Comparison of ENCODE assay signal across 8 cellular contexts in the genomic region with DNA sequence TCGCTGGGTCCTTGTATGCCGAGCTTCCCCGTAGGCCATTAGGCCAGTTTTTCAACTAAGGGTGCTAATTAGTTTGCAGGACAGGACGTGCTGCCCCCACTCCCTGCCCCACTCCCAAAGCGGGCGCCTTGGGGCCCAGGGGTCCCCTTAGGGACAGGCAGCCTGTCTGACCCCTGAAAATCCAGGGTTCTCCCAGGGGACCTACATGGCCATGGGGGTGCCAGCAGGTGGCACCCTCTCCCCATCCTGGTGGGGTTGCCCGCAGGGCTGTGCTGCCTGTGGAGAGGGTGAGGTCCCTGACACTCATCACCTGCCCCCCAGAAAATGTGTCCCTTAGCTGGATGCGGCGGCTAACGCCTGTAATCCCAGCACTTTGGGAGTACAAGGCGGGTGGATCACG. TPM values are rescaled to one million over a fixed set of nuclear protein-coding genes. Genes with fewer than 3 reads are reported as not detected.
DNase-seq lines count a peak whose midpoint lies in the region; ATAC-seq and TF ChIP-seq lines count a peak whose summit lies in the region.

No MANE protein-coding gene starts in this region.

- no peak overlapping the region for H3K27ac ChIP-seq in parathyroid adenoma

- H3K4me1 ChIP-seq in parathyroid adenoma: no peaks in the 10 kb centered on the region

- H3K27me3 ChIP-seq in parathyroid adenoma (ENCODE audit: control insufficient read depth, insufficient read depth, low read length): no peaks in the 10 kb centered on the region

- H3K4me3 ChIP-seq in fibroblast of the aortic adventitia (ENCODE audit: low read depth, low read length) (no peak overlapping the region), parathyroid adenoma (ENCODE audit: low read depth, low read length) (no peak overlapping the region)

- H3K79me2 ChIP-seq in parathyroid adenoma: no peaks in the 10 kb centered on the region

- no peak overlapping the region for H3K27ac Mint-ChIP-seq in activated CD8-positive, alpha-beta T cell treated with anti-CD3 and anti-CD28 coated beads, Interleukin-2, amount 10 ng/mL, durations not matched to agents 7 days and 5 days

- H3K9ac ChIP-seq in parathyroid adenoma: no peak overlapping the region

- no peaks in the 10 kb centered on the region for H3K9me3 ChIP-seq in parathyroid adenoma (ENCODE audit: control insufficient read depth, low read length)

- DNase-seq in D341Med (ENCODE audit: low spot score) (peak; percentile 88), Kasumi-1 (lab: John Stamatoyannopoulos, UW) (peak; percentile 4 to 39), fibroblast of the aortic adventitia (ENCODE audit: low read depth) (peak; percentile 44), HCEC 1CT (no peak)
- DNase-seq in activated CD8-positive, alpha-beta T cell treated with anti-CD3 and anti-CD28 coated beads, Interleukin-2, amount 10 ng/mL, durations not matched to agents 7 days and 5 days: peak; percentile 58

- no peaks in the 10 kb centered on the region for H3K36me3 ChIP-seq in parathyroid adenoma (ENCODE audit: control insufficient read depth, insufficient read depth, low read length)

- CTCF ChIA-PET in activated CD8-positive, alpha-beta T cell treated with anti-CD3 and anti-CD28 coated beads, Interleukin-2, amount 10 ng/mL, durations not matched to agents 7 days and 5 days (lab: Charles Lee): interaction anchor here (0.6 to 2.1 kb wide), 9 partner anchors 11 to 175 kb away, joined by 3 to 8 read pairs (median 3); partner anchors contain the start of gene DNLZ

- no peak overlapping the region for H2AFZ ChIP-seq in parathyroid adenoma

- peak; percentile 60 for TF ChIP-seq CTCF in fibroblast of the aortic adventitia (IDR thresholded peaks at IDR 0.05; ENCODE audit: insufficient read depth, low read length)
- TF ChIP-seq CTCF in parathyroid adenoma (IDR thresholded peaks at IDR 0.05): peak; percentile 30

- ATAC-seq in activated CD8-positive, alpha-beta T cell treated with anti-CD3 and anti-CD28 coated beads, Interleukin-2, amount 10 ng/mL, durations not matched to agents 7 days and 5 days: peak; percentile 78
- ATAC-seq in HG03457 (IDR thresholded peaks at IDR 0.05; ENCODE audit: unreplicated experiment) (no peak), HG02970 (IDR thresholded peaks at IDR 0.05; ENCODE audit: low FRiP score, unreplicated experiment) (no peak)

- peaks cover 19% of the 10 kb centered on the region for H3K9me3 Mint-ChIP-seq in activated CD8-positive, alpha-beta T cell treated with anti-CD3 and anti-CD28 coated beads, Interleukin-2, amount 10 ng/mL, durations not matched to agents 7 days and 5 days (ENCODE audit: insufficient read depth)

- H3K27me3 Mint-ChIP-seq in activated CD8-positive, alpha-beta T cell treated with anti-CD3 and anti-CD28 coated beads, Interleukin-2, amount 10 ng/mL, durations not matched to agents 7 days and 5 days (ENCODE audit: low read depth): no peaks in the 10 kb centered on the region

- H3K4me3 Mint-ChIP-seq in activated CD8-positive, alpha-beta T cell treated with anti-CD3 and anti-CD28 coated beads, Interleukin-2, amount 10 ng/mL, durations not matched to agents 7 days and 5 days: no peak overlapping the region

- no peak overlapping the region for H3K4me2 ChIP-seq in parathyroid adenoma (ENCODE audit: low read length)

- H3K36me3 Mint-ChIP-seq in activated CD8-positive, alpha-beta T cell treated with anti-CD3 and anti-CD28 coated beads, Interleukin-2, amount 10 ng/mL, durations not matched to agents 7 days and 5 days (ENCODE audit: low read depth): peaks cover 11% of the 10 kb centered on the region

- POLR2A ChIA-PET in activated CD8-positive, alpha-beta T cell treated with anti-CD3 and anti-CD28 coated beads, Interleukin-2, amount 10 ng/mL, durations not matched to agents 7 days and 5 days (lab: Charles Lee): no interaction called here

- peaks cover 6% of the 10 kb centered on the region for H3K4me1 Mint-ChIP-seq in activated CD8-positive, alpha-beta T cell treated with anti-CD3 and anti-CD28 coated beads, Interleukin-2, amount 10 ng/mL, durations not matched to agents 7 days and 5 days (ENCODE audit: low read depth)

RNA-seq across cellular contexts. Expression of gene CCDC187, which starts 8.5 kb away (rescaled TPM):
- total RNA-seq in activated CD8-positive, alpha-beta T cell treated with anti-CD3 and anti-CD28 coated beads, Interleukin-2, amount 10 ng/mL, durations not matched to agents 7 days and 5 days: not detected
- under 0.01 TPM in 1 of 2 replicates, not detected in the other for total RNA-seq in fibroblast of the aortic adventitia (ENCODE audit: low replicate concordance)

RNA-seq across cellular contexts. Expression of gene GPSM1, which starts 14.9 kb away (rescaled TPM):
- 1 to 10 TPM; 1.8 to 2.3 TPM for total RNA-seq in activated CD8-positive, alpha-beta T cell treated with anti-CD3 and anti-CD28 coated beads, Interleukin-2, amount 10 ng/mL, durations not matched to agents 7 days and 5 days
- total RNA-seq in fibroblast of the aortic adventitia (ENCODE audit: low replicate concordance): 25.9 and 48.5 TPM in 2 replicates

RNA-seq across cellular contexts. Expression of gene DNLZ, which starts 51.1 kb away (rescaled TPM):
- 10 to 100 TPM; 20.4 to 21.6 TPM for total RNA-seq in activated CD8-positive, alpha-beta T cell treated with anti-CD3 and anti-CD28 coated beads, Interleukin-2, amount 10 ng/mL, durations not matched to agents 7 days and 5 days
- 5.2 and 6.1 TPM in 2 replicates for total RNA-seq in fibroblast of the aortic adventitia (ENCODE audit: low replicate concordance)
